ENCODE assay signal across 24 cellular contexts in the genomic region with DNA sequence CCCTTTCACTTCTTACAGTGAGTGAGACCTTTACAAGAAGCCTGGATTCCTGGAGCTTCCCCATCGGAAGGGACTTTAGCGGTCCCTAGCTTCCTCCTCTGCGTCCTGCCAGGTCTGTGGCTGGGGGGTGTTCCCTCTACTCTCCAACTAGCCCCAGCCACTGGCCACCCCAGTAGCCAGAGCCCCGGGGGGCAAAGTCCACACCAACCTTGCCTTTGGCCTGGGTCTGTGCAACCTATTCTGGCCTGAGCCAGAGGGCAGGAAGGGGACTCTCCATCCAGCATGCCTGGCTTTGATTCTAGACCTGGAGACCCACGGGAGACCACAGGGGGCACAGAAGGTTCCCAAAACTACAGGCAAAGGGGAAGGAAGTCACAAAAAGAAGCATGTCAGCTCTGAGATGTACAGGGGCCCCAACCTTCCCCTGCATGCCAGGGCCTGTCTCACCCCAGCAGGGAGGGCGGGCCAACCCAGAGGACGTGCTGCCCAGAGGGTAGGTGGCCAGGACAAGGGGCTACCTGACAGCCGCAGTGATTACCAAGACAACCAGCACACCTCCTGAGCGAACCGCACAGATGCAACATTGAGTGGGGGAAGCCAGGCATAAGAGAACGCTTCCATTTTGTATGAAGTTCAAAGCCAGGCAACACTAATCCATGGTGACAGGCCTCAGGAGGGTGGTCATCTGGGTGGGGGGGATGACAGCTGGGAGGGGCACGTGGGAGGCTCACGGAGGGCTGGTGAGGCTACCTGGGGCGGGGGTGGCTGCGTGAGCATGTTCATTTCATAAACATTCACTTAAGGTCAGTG. TPM values are rescaled to one million over a fixed set of nuclear protein-coding genes. Genes with fewer than 3 reads are reported as not detected.
"Had no signal": no experiment of that assay in that cellular context is flagged by ENCODE, and none has a peak within 500 bp of the region (broad histone marks: within the 10 kb centered on the region; RNA-seq: fewer than 3 reads in every experiment).

No MANE protein-coding gene starts in this region.

- H3K4me3 ChIP-seq: heart right ventricle, mucosa of descending colon, suprapubic skin, tibial nerve had no signal

- DNase-seq: activated CD4-positive, alpha-beta memory T cell treated with anti-CD3 and anti-CD28 coated beads, Interleukin-2, amount 10 ng/mL, durations not matched to agents 7 days and 5 days; activated CD4-positive, alpha-beta T cell treated with anti-CD3 and anti-CD28 coated beads, Interleukin-2, amount 10 ng/mL, durations not matched to agents 24 days and 14 days; activated effector memory CD4-positive, alpha-beta T cell treated with Interleukin-2 at 50 U/mL for 16 hours; activated naive CD4-positive, alpha-beta T cell treated with anti-CD3 and anti-CD28 coated beads, Interleukin-2, amount 10 ng/mL, durations not matched to agents 7 days and 5 days; activated naive CD8-positive, alpha-beta T cell treated with anti-CD3 and anti-CD28 coated beads, Interleukin-2, amount 50 U/mL, for 24 hours; activated T-cell treated with anti-CD3 and anti-CD28 coated beads, Interleukin-2, amount 50 U/mL, for 72 hours; anterior cingulate cortex; brain microvascular endothelial cell; cerebellar nuclear complex; effector CD8-positive, alpha-beta T cell; erythroblast; foreskin fibroblast; heart right ventricle; islet precursor cell; left colon; mesendoderm; mucosa of descending colon; stimulated activated CD4-positive, alpha-beta T cell treated with anti-CD3 and anti-CD28 coated beads, Interleukin-12 subunit alpha, Interleukin-12 subunit beta, amount 100 ng/mL, for 4 hours; SW 1271; T-helper 17 cell had no signal

- ATAC-seq: activated naive CD8-positive, alpha-beta T cell treated with anti-CD3 and anti-CD28 coated beads, Interleukin-2, amount 50 U/mL, for 24 hours; activated T-cell treated with anti-CD3 and anti-CD28 coated beads, Interleukin-2, amount 50 U/mL, for 72 hours; heart right ventricle; left colon; mucosa of descending colon; T-helper 17 cell had no signal

- H3K27ac ChIP-seq: brain microvascular endothelial cell, heart right ventricle, suprapubic skin, tibial nerve had no signal

- H3K27me3 ChIP-seq: brain microvascular endothelial cell, heart right ventricle, tibial nerve had no signal

- H3K36me3 ChIP-seq: brain microvascular endothelial cell, heart right ventricle, suprapubic skin, tibial nerve had no signal

- H3K9me3 ChIP-seq: mucosa of descending colon had no signal

- H3K4me1 ChIP-seq: heart right ventricle, suprapubic skin, tibial nerve had no signal

RNA-seq across cellular contexts. Expression of gene DSCAML1, which starts 52.3 kb away (rescaled TPM):
- total RNA-seq: fibroblast of lung, osteoblast had no signal
- polyA plus RNA-seq: fibroblast of lung had no signal
